15 cellular contexts compared by ENCODE assay signal in the genomic region with DNA sequence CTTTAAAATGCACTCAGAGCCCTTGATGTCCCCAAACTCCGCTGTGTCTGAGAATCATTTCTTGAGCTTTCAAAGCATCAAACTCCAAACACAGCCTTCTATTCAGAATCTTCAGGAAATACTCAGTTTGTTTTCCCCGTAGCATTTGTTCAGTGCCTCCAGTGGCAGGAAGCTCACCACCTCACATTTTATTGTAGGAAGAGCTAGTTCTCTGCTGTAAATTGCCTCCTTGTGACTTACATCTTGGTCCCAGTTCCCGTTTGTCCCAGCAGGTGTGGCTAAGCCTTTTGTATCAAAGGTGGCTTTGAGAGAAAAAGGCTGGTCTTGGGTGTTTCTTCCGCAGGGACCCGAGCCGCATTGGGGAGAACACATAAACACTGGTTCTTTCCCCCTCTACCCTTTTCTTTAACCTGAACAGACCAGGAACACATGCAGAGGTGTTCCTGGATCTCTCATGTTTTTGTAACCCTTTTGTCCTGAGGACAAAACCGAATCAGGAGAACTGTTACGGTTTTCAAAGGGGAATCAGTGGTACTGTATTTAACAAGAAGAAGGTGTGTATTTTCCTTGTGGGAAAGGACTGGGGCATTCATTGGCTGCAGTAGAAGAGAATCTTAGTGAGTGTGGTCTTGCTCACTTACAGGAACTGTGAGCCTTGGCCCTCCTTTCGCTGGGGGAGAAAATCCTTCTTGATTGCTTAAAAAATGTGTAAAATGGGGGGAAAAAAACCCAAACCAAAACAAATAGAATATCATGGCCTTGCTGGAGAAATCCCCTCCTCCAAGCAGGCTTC. TPM values are rescaled to one million over a fixed set of nuclear protein-coding genes. Genes with fewer than 3 reads are reported as not detected.
A peak's percentile ranks its signal among the peaks of the same experiment; 100 is the strongest.
DNase-seq lines count a peak whose midpoint lies in the region; ATAC-seq and TF ChIP-seq lines count a peak whose summit lies in the region.
"Had no signal": no experiment of that assay in that cellular context is flagged by ENCODE, and none has a peak within 500 bp of the region (broad histone marks: within the 10 kb centered on the region; RNA-seq: fewer than 3 reads in every experiment).

No MANE protein-coding gene starts in this region.

- peaks cover 9% of the 10 kb centered on the region for H3K9me3 Mint-ChIP-seq in osteocyte (ENCODE audit: unreplicated experiment)
- H3K9me3 Mint-ChIP-seq: activated CD4-positive, alpha-beta memory T cell treated with anti-CD3 and anti-CD28 coated beads, Interleukin-2, amount 10 ng/mL, durations not matched to agents 7 days and 5 days had no signal

- TF ChIP-seq POLR2A in esophagus squamous epithelium (IDR thresholded peaks at IDR 0.05): no peak

- peaks cover 4% of the 10 kb centered on the region; the same call in 1 of the 2 replicates for H3F3A ChIP-seq in PC-9 (ENCODE audit: insufficient read depth, low read depth)

- peaks cover 19% of the 10 kb centered on the region for H3K36me3 Mint-ChIP-seq in osteocyte (ENCODE audit: unreplicated experiment)
- H3K36me3 Mint-ChIP-seq: IgD-negative memory B cell had no signal

- no peaks in the 10 kb centered on the region for H3K9me2 ChIP-seq in PC-9 (ENCODE audit: insufficient read depth)

- CTCF ChIA-PET in PC-9 (lab: Charles Lee): interaction anchor here (0.5 to 1.7 kb wide), 4 partner anchors 9 to 38 kb away, joined by 3 to 9 read pairs (median 5); no protein-coding TSS in a partner anchor

- peak overlapping the region; percentile 97 for H3K27ac ChIP-seq in ACC112 (ENCODE audit: low read depth, low read length)
- H3K27ac ChIP-seq in PC-9: peak overlapping the region; percentile 95
- peak overlapping the region; percentile 92 to 96 (median 95) for H3K27ac ChIP-seq in esophagus squamous epithelium
- H3K27ac ChIP-seq: C4-2B had no signal

- H3K79me2 ChIP-seq in ACC112 (ENCODE audit: control insufficient read depth, insufficient read depth, low read length, unreplicated experiment) (peaks cover 91% of the 10 kb centered on the region), PC-9 (ENCODE audit: low read depth) (peaks cover 88% of the 10 kb centered on the region)

- TF ChIP-seq CTCF in PC-9 (conservative IDR thresholded peaks at IDR 0.05) (no peak), esophagus squamous epithelium (IDR thresholded peaks at IDR 0.05) (peak in 1 of 6 experiments; percentile 22), osteocyte (IDR thresholded peaks at IDR 0.05) (no peak)

- H3K4me1 Mint-ChIP-seq in osteocyte (ENCODE audit: unreplicated experiment): peaks cover 38% of the 10 kb centered on the region

- DNase-seq in PC-9: no peak
- no peak for DNase-seq in esophagus squamous epithelium (lab: John Stamatoyannopoulos, UW)
- no peak for DNase-seq in osteocyte (ENCODE audit: extremely low spot score, unreplicated experiment)
- no peak for DNase-seq in KG1 (lab: John Stamatoyannopoulos, UW)
- DNase-seq in NCI-H2029 treated with DMSO at 0.1 percent for 48 hours (lab: John Stamatoyannopoulos, UW): no peak
- no peak for DNase-seq in HT-29 (ENCODE audit: low spot score)
- DNase-seq: activated CD4-positive, alpha-beta memory T cell treated with anti-CD3 and anti-CD28 coated beads, Interleukin-2, amount 10 ng/mL, durations not matched to agents 7 days and 5 days; adrenal gland; NCI-H2227 treated with DMSO at 0.1 percent for 48 hours had no signal

- POLR2A ChIA-PET in PC-9 (lab: Charles Lee; ENCODE audit: unreplicated experiment): interaction anchor here (0.5 to 0.7 kb wide), 3 partner anchors 12 to 156 kb away, joined by 3 to 6 read pairs (median 3); no protein-coding TSS in a partner anchor

- H2AFZ ChIP-seq in ACC112 (ENCODE audit: low read length, unreplicated experiment) (no peak overlapping the region), PC-9 (no peak overlapping the region)

- H3K9me3 ChIP-seq in PC-9 (ENCODE audit: insufficient read depth, low read depth) (peaks cover 15% of the 10 kb centered on the region), esophagus squamous epithelium (no peaks in the 10 kb centered on the region)
- H3K9me3 ChIP-seq: adrenal gland, thyroid gland had no signal

- intact Hi-C loops in PC-9 (cut with micrococcal nuclease; ENCODE audit: unreplicated experiment): loop anchor here (5.0 to 10.0 kb wide), 5 partner anchors 230 to 1537 kb away; no protein-coding TSS in a partner anchor
- intact Hi-C loops in esophagus squamous epithelium (cut with DNase I): no loop called here

- H3K4me1 ChIP-seq in ACC112 (ENCODE audit: control insufficient read depth, insufficient read depth, low read length, unreplicated experiment): peaks cover 13% of the 10 kb centered on the region
- peaks cover 48% of the 10 kb centered on the region for H3K4me1 ChIP-seq in PC-9 (replicated peaks; ENCODE audit: insufficient read depth)
- peaks cover 0 to 64% (median 18%) of the 10 kb centered on the region in 3 donors for H3K4me1 ChIP-seq in esophagus squamous epithelium

- H3K4me2 ChIP-seq in PC-9: peak overlapping the region; percentile 92

- H4K20me1 ChIP-seq in PC-9 (ENCODE audit: insufficient read depth): no peaks in the 10 kb centered on the region

- H3K4me3 ChIP-seq in ACC112 (ENCODE audit: low read depth, low read length): peak overlapping the region; percentile 91
- peak overlapping the region; percentile 79 for H3K4me3 ChIP-seq in PC-9
- H3K4me3 ChIP-seq in esophagus squamous epithelium: peak overlapping the region; percentile 65 to 86 (median 78)

- peak overlapping the region; percentile 91 for H3K4me3 Mint-ChIP-seq in osteocyte (ENCODE audit: unreplicated experiment)
- H3K4me3 Mint-ChIP-seq: activated CD4-positive, alpha-beta memory T cell treated with anti-CD3 and anti-CD28 coated beads, Interleukin-2, amount 10 ng/mL, durations not matched to agents 7 days and 5 days; IgD-negative memory B cell had no signal

- H3K27me3 ChIP-seq in ACC112 (ENCODE audit: insufficient read depth, low read length) (no peaks in the 10 kb centered on the region), PC-9 (ENCODE audit: insufficient read depth, low read depth) (no peaks in the 10 kb centered on the region), esophagus squamous epithelium (peaks cover 0 to 5% (median 0%) of the 10 kb centered on the region in 4 donors)
- H3K27me3 ChIP-seq: adrenal gland, thyroid gland had no signal

- H3K27me3 Mint-ChIP-seq in osteocyte (ENCODE audit: unreplicated experiment): no peaks in the 10 kb centered on the region

- WGBS in esophagus squamous epithelium, 2 donors: 28 to 46% methylated on average over 5 to 9 of the region's 9 CpGs

- ATAC-seq in GM18861 (IDR thresholded peaks at IDR 0.05; ENCODE audit: unreplicated experiment): no peak

- H3K36me3 ChIP-seq in ACC112 (ENCODE audit: insufficient read depth, low read length) (peaks cover 38% of the 10 kb centered on the region), PC-9 (ENCODE audit: low read depth) (peaks cover 35% of the 10 kb centered on the region), esophagus squamous epithelium (no peaks in the 10 kb centered on the region)
- H3K36me3 ChIP-seq: adrenal gland, thyroid gland had no signal

- peak overlapping the region; percentile 71 for H3K27ac Mint-ChIP-seq in osteocyte (ENCODE audit: unreplicated experiment)
- H3K27ac Mint-ChIP-seq: activated CD4-positive, alpha-beta memory T cell treated with anti-CD3 and anti-CD28 coated beads, Interleukin-2, amount 10 ng/mL, durations not matched to agents 7 days and 5 days; IgD-negative memory B cell; mesothelial cell of epicardium had no signal

- BruUV-seq in PC-9 (replicated peaks; lab: Mats Ljungman, UMichigan): no TSS peak

RNA-seq across cellular contexts. Expression of gene OSMR, which starts 1.9 kb away (rescaled TPM):
- total RNA-seq in PC-9 (2021) (45.3 and 65.4 TPM in 2 replicates), esophagus squamous epithelium (10 to 100 TPM in 3 of 4 donors, 1 to 10 TPM in 1; 9.2 to 40.2 (median 26.8) TPM), osteocyte (33.1 and 34.4 TPM in 2 replicates)
- total RNA-seq in HT-29 (2014; rRNA removed; shearing (Covaris generic)): not detected in 2 replicates
- total RNA-seq: activated CD4-positive, alpha-beta memory T cell treated with anti-CD3 and anti-CD28 coated beads, Interleukin-2, amount 10 ng/mL, durations not matched to agents 7 days and 5 days had no signal

Comparison
In these comparisons a context has a peak if more than half of its experiments do, and no peak if none do; other contexts are left out.
1. RNA of gene OSMR, which starts 1.9 kb away (total RNA-seq): 45.3 to 65.4 TPM in PC-9, 9.2 to 40.2 TPM in esophagus squamous epithelium and 33.1 to 34.4 TPM in osteocyte; not detected in HT-29; every median in the first group is over 10 times any median in the second.
2. Peak in every context shown above with its lines, with median percentiles within 50 percentile points of each other: H3K27ac ChIP-seq and H3K4me3 ChIP-seq.